ENCODE assay signal across 1 cellular context in the genomic region with DNA sequence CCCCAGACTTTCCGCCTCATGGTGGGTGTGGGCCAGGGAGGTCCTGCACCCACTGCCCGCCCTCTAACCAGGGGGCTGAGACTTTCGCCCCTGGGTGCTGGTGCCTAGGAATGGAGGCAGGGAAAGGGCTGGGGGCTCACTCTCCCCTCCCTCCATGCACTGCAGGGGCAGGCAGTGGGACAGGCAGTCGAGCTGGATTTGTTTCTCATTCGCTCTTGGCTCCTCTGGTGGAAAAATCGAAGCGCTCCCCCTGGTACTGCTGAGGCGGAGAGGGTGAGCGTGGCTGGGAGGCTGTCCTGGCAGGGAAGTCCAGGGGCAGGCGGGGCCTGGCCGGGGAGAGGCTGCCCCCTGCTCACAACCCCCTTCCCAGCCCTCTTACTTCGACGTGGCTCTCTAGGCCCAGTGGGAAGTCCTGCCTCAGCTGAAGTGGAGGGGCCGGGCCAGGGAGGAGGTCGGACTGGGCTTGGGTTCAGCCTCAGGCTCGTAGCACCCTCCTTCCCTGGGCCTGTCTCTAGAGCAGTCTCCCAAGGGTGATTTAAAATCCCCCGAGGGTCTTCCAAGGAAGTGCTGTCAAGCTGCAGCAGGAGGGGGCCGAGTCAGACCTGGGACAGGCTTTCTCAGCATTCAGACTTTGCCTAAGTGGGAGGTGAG.
TF ChIP-seq lines count a peak whose summit lies in the region.

No MANE protein-coding gene starts in this region.

TF ChIP-seq in H1, 55 proteins besides CTCF, POLR2A, EP300 and RAD21:
- no peak for TF ChIP-seq SIRT6 (IDR thresholded peaks at IDR 0.05; ENCODE audit: low read length)
- no peak for TF ChIP-seq SP1 (IDR thresholded peaks at IDR 0.05; ENCODE audit: low read depth, low read length)
- no peak for TF ChIP-seq BCL11A (IDR thresholded peaks at IDR 0.05; ENCODE audit: low read depth in 2 of 2, low read length in 2 of 2)
- no peak for TF ChIP-seq MAX (IDR thresholded peaks at IDR 0.05)
- no peak for TF ChIP-seq JUN (IDR thresholded peaks at IDR 0.05; ENCODE audit: low read depth, low read length)
- no peak for TF ChIP-seq SP2 (IDR thresholded peaks at IDR 0.05; ENCODE audit: low read length)
- no peak for TF ChIP-seq RXRA (IDR thresholded peaks at IDR 0.05; ENCODE audit: insufficient read depth, low read depth, low read length)
